In the genomic region with DNA sequence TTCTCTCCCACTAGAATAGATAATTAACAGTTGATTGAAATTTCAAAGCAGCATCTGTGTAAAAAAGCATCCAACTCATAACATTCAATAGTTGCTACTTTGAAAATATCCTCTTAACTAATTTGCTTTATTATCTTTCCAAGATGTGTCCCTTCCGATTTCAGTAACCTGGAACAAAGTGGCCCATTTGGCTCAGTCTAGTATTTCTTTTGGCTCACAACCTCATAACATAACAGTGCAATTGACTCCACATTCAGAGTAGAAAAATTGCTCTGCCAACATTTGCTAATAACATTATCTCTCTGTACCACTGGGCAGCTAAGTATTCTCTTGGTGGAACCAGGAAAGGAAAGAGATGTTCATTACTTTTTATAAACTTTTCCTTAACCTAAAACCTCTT, we compare ENCODE assay signal across 15 cellular contexts.
"Had no signal": no experiment of that assay in that cellular context is flagged by ENCODE, and none has a peak within 500 bp of the region (broad histone marks: within the 10 kb centered on the region; RNA-seq: fewer than 3 reads in every experiment).

No MANE protein-coding gene starts in this region.

- DNase-seq: activated CD4-positive, alpha-beta T cell treated with anti-CD3 and anti-CD28 coated beads, Interleukin-2, amount 10 ng/mL, durations not matched to agents 7 days and 5 days; activated CD4-positive, CD25-positive, alpha-beta regulatory T cell; activated CD8-positive, alpha-beta memory T cell treated with anti-CD3 and anti-CD28 coated beads, Interleukin-2, amount 50 U/mL, for 48 hours; activated gamma-delta T cell; activated naive CD8-positive, alpha-beta T cell treated with anti-CD3 and anti-CD28 coated beads for 36 hours; activated T-cell treated with anti-CD3 and anti-CD28 coated beads, Interleukin-2, amount 50 U/mL, for 72 hours; hypothalamus; midbrain; psoas muscle; sigmoid colon; spleen; stomach; testis; upper lobe of right lung had no signal

- H3K27ac ChIP-seq: psoas muscle, spleen, stomach, testis, upper lobe of right lung had no signal

- H3K9me3 ChIP-seq: psoas muscle, sigmoid colon, spleen, stomach, testis, upper lobe of right lung had no signal

- H3K27me3 ChIP-seq: sigmoid colon, spleen, stomach, testis, upper lobe of right lung had no signal

- H3K4me1 ChIP-seq: sigmoid colon, spleen, stomach, testis had no signal

- H3K36me3 ChIP-seq: sigmoid colon, spleen, stomach, upper lobe of right lung had no signal

- H3K4me3 ChIP-seq: lung, psoas muscle, sigmoid colon, spleen, stomach, testis, upper lobe of right lung had no signal

- ATAC-seq: activated T-cell treated with anti-CD3 and anti-CD28 coated beads, Interleukin-2, amount 50 U/mL, for 72 hours; upper lobe of right lung had no signal
